In the genomic region with DNA sequence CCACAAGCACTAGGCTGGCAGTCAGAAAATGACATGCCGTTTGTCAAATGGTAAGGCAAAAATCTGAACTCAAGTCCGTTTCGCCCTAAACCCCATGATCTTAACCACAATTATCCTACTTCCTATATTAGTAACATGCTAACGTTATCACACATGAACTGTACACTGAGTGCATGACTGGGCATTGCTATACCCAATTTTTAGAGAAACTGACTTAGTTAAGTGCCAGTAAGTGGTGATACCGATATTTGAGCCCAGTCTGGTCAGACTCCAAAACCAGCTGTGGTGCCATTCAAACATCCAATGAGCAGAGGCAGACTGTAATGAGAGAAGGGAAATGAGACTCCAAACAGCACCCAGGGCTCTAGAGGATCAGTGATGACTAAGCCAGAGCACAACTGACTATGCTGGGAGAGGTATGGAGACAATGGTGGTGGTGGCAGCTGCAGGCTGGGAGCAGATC, we compare ENCODE assay signal across 8 cellular contexts.
DNase-seq lines count a peak whose midpoint lies in the region; ATAC-seq and TF ChIP-seq lines count a peak whose summit lies in the region.

No MANE protein-coding gene starts in this region.

- H3K27ac ChIP-seq in stomach = no peak overlapping the region
- no peak overlapping the region for H3K27ac ChIP-seq in hepatocyte

- TF ChIP-seq CTCF in NB4 (IDR thresholded peaks at IDR 0.05; ENCODE audit: low read depth, low read length) (no peak), stomach (IDR thresholded peaks at IDR 0.05) (no peak), hepatocyte (IDR thresholded peaks at IDR 0.05; ENCODE audit: poor library complexity) (no peak)

- H3K27me3 ChIP-seq in stomach (no peaks in the 10 kb centered on the region), hepatocyte (no peaks in the 10 kb centered on the region)

- no peaks in the 10 kb centered on the region for H3K79me2 ChIP-seq in hepatocyte

- no peak overlapping the region for H2AFZ ChIP-seq in hepatocyte

- H3K36me3 ChIP-seq in stomach (no peaks in the 10 kb centered on the region), hepatocyte (replicated peaks; ENCODE audit: insufficient read depth, low read depth) (no peaks in the 10 kb centered on the region)

- peak; percentile 78 for DNase-seq in NB4 (ENCODE audit: low read depth)
- DNase-seq in medulla oblongata (ENCODE audit: extremely low spot score) = peak; percentile 27
- no peak for DNase-seq in stomach
- DNase-seq in cortex of kidney (lab: John Stamatoyannopoulos, UW) = no peak
- DNase-seq in hypothalamus (lab: John Stamatoyannopoulos, UW) = no peak
- DNase-seq in hepatocyte (ENCODE audit: low spot score) = no peak

- H3K4me1 ChIP-seq in stomach (no peaks in the 10 kb centered on the region), hepatocyte (ENCODE audit: insufficient read depth) (no peaks in the 10 kb centered on the region)

- WGBS in stomach, 5 donors = 62 to 78% (median 76%) methylated on average over 5 of the region's 5 CpGs
- 88% methylated on average over 5 of the region's 5 CpGs for WGBS in hepatocyte (ENCODE audit: low lambda C conversion rate, missing lambda C conversion rate)

- no peak for TF ChIP-seq EP300 in stomach (IDR thresholded peaks at IDR 0.05)

- H3K4me3 ChIP-seq in NB4 (ENCODE audit: low read depth, low read length) (no peak overlapping the region), stomach (no peak overlapping the region), hepatocyte (no peak overlapping the region)

- H4K20me1 ChIP-seq in hepatocyte (ENCODE audit: insufficient read depth, poor library complexity, severe bottlenecking) = no peaks in the 10 kb centered on the region

- ATAC-seq in GM18519 (IDR thresholded peaks at IDR 0.05; ENCODE audit: low FRiP score, unreplicated experiment) (peak; percentile 96), HG02610 (IDR thresholded peaks at IDR 0.05; ENCODE audit: unreplicated experiment) (peak; percentile 88)

- intact Hi-C loops in stomach (cut with DNase I; ENCODE audit: low total_unique reads) = no loop called here

- H3K9me3 ChIP-seq in stomach (no peaks in the 10 kb centered on the region), hepatocyte (ENCODE audit: low read depth) (no peaks in the 10 kb centered on the region)

- no peaks in the 10 kb centered on the region for H3K9me2 ChIP-seq in hepatocyte (replicated peaks; ENCODE audit: insufficient read depth)

- no peak overlapping the region for H3K4me2 ChIP-seq in hepatocyte

- TF ChIP-seq POLR2A in NB4 (IDR thresholded peaks at IDR 0.05; ENCODE audit: extremely low read depth, insufficient read length) (no peak), stomach (IDR thresholded peaks at IDR 0.05) (no peak)

Comparison
In these comparisons a context has a peak if more than half of its experiments do, and no peak if none do; other contexts are left out.
1. DNase-seq: peak in NB4 (single experiment) and medulla oblongata (single experiment); none in stomach (single experiment), cortex of kidney (single experiment), hypothalamus (0 of 51) and hepatocyte (single experiment).